In genomic region chr2:25885933-25886332, GRCh38 we compare ENCODE assay signal across 15 cellular contexts. TPM values are rescaled to one million over a fixed set of nuclear protein-coding genes. Genes with fewer than 3 reads are reported as not detected.
DNase-seq lines count a peak whose midpoint lies in the region; ATAC-seq and TF ChIP-seq lines count a peak whose summit lies in the region.
"Had no signal": no experiment of that assay in that cellular context is flagged by ENCODE, and none has a peak within 500 bp of the region (broad histone marks: within the 10 kb centered on the region; RNA-seq: fewer than 3 reads in every experiment).

No MANE protein-coding gene starts in this region.

- H2AFZ ChIP-seq in SK-N-SH (ENCODE audit: low read depth), result no peak overlapping the region

- no peak overlapping the region for H3K9ac ChIP-seq in SK-N-SH

- no peaks in the 10 kb centered on the region for H3K79me2 ChIP-seq in SK-N-SH (ENCODE audit: insufficient read depth)

- peak; percentile 86 for DNase-seq in A172 (ENCODE audit: low spot score)
- peak; percentile 15 for DNase-seq in HFF-Myc (ENCODE audit: extremely low read depth, low read depth)
- no peak for DNase-seq in SK-N-SH
- DNase-seq in fibroblast of pulmonary artery (ENCODE audit: low read depth), result peak; percentile 44
- no peak for DNase-seq in MV-4-11 (lab: John Stamatoyannopoulos, UW)
- DNase-seq in left colon, result no peak
- DNase-seq in germinal center (ENCODE audit: low spot score), result no peak
- DNase-seq: activated CD4-positive, alpha-beta T cell treated with anti-CD3 and anti-CD28 coated beads, Interleukin-2, amount 50 U/mL, for 4 hours; activated gamma-delta T cell treated with Interleukin-2 at 50 U/mL for 16 hours; central memory CD4-positive, alpha-beta T cell; DMS79; NCI-H2029; nephron progenitor cell; tibial artery had no signal

- H4K20me1 ChIP-seq in SK-N-SH (ENCODE audit: insufficient read depth), result no peaks in the 10 kb centered on the region

- H3K27me3 ChIP-seq in SK-N-SH (ENCODE audit: insufficient read depth), result no peaks in the 10 kb centered on the region

- no peak for TF ChIP-seq EP300 in SK-N-SH (IDR thresholded peaks at IDR 0.05; ENCODE audit: borderline replicate concordance in 1 of 2, low read depth in 1 of 2, low read length in 1 of 2)

- POLR2A ChIA-PET in SK-N-SH (lab: Yijun Ruan, JAX), result no interaction called here

- no peaks in the 10 kb centered on the region for H3K36me3 ChIP-seq in SK-N-SH (replicated peaks in 1 of 2; ENCODE audit: control insufficient read depth in 1 of 2, insufficient read depth in 2 of 2, low read length in 1 of 2)
- H3K36me3 ChIP-seq: tibial artery had no signal

- intact Hi-C loops in left colon (cut with DNase I, micrococcal nuclease), result no loop called here

- H3F3A ChIP-seq in SK-N-SH (replicated peaks; ENCODE audit: insufficient read depth), result no peaks in the 10 kb centered on the region

- H3K27ac ChIP-seq in SK-N-SH (ENCODE audit: low read depth in 2 of 2, low read length in 1 of 2), result no peak overlapping the region
- H3K27ac ChIP-seq: tibial artery had no signal

- H3K9me3 ChIP-seq in SK-N-SH, result no peaks in the 10 kb centered on the region
- H3K9me3 ChIP-seq: tibial artery had no signal

- no peak for TF ChIP-seq RAD21 in SK-N-SH (IDR thresholded peaks at IDR 0.05; ENCODE audit: low read length)

- no peak overlapping the region for H3K4me3 ChIP-seq in HFF-Myc (replicated peaks; ENCODE audit: low read depth, low read length)
- no peak overlapping the region for H3K4me3 ChIP-seq in SK-N-SH (ENCODE audit: low read depth in 2 of 2, low read length in 1 of 2)
- H3K4me3 ChIP-seq in fibroblast of pulmonary artery (replicated peaks; ENCODE audit: low read depth, low read length), result no peak overlapping the region
- H3K4me3 ChIP-seq: tibial artery had no signal

- TF ChIP-seq CTCF in HFF-Myc (IDR thresholded peaks at IDR 0.05; ENCODE audit: low read depth, low read length, missing control alignments), result no peak
- TF ChIP-seq CTCF in SK-N-SH (IDR thresholded peaks at IDR 0.05), result no peak
- TF ChIP-seq CTCF in fibroblast of pulmonary artery (IDR thresholded peaks at IDR 0.05; ENCODE audit: low read length, missing control alignments), result no peak

- CTCF ChIA-PET in SK-N-SH (lab: Yijun Ruan, JAX), result interaction anchor here (2.4 kb wide), 1 partner anchor 34 kb away, joined by 8 read pairs; no protein-coding TSS in a partner anchor

- ATAC-seq in left colon (no peak), HG03097 (IDR thresholded peaks at IDR 0.05; ENCODE audit: low FRiP score, unreplicated experiment) (no peak)

- 68% methylated on average over 2 of the region's 2 CpGs for WGBS in SK-N-SH (ENCODE audit: low lambda C conversion rate)

- H3K4me1 ChIP-seq in SK-N-SH (ENCODE audit: control insufficient read depth in 1 of 2, insufficient read depth in 2 of 2, low read depth in 1 of 2, low read length in 1 of 2), result no peaks in the 10 kb centered on the region
- H3K4me1 ChIP-seq: tibial artery had no signal

- H3K9me2 ChIP-seq in SK-N-SH, result no peaks in the 10 kb centered on the region

- H3K4me2 ChIP-seq in SK-N-SH, result no peak overlapping the region

TF ChIP-seq in SK-N-SH, 30 proteins besides CTCF, POLR2A, EP300 and RAD21:
- TF ChIP-seq SIN3A (IDR thresholded peaks at IDR 0.05; ENCODE audit: borderline replicate concordance, low read depth, low read length) (no peak), MAX (IDR thresholded peaks at IDR 0.05; ENCODE audit: low read depth) (no peak), FOSL2 (IDR thresholded peaks at IDR 0.05; ENCODE audit: borderline replicate concordance, low read depth) (peak; percentile 53), PBX3 (IDR thresholded peaks at IDR 0.05) (peak; percentile 45; the same call in 1 of the 2 replicates), JUND (IDR thresholded peaks at IDR 0.05) (peak; percentile 31; the same call in 1 of the 2 replicates), REST (IDR thresholded peaks at IDR 0.05; ENCODE audit: low read depth, low read length) (no peak), MEF2A (IDR thresholded peaks at IDR 0.05; ENCODE audit: borderline replicate concordance, low read depth) (no peak)

RNA-seq across cellular contexts. Expression of gene ASXL2, which starts 7.6 kb away (rescaled TPM):
- total RNA-seq in A172 (2014; rRNA removed; shearing (Covaris generic)), result 8.8 and 9.6 TPM in 2 replicates
- 4.8 and 6.1 TPM in 2 replicates for polyA plus RNA-seq in SK-N-SH (2012; rRNA removed)
- 5.6 and 5.8 TPM in 2 replicates for polyA plus RNA-seq in SK-N-SH (2012; cell fraction: cytosol; rRNA removed)
- 6.6 and 10.3 TPM in 2 replicates for polyA plus RNA-seq in SK-N-SH (2012; cell fraction: nucleus; rRNA removed)
- total RNA-seq in left colon, result 10 to 100 TPM; 30.7 to 33.8 TPM

Comparison
In these comparisons a context has a peak if more than half of its experiments do, and no peak if none do; other contexts are left out.
1. DNase-seq: peak in A172 (single experiment), HFF-Myc (single experiment) and fibroblast of pulmonary artery (single experiment); none in SK-N-SH (single experiment), MV-4-11 (single experiment), left colon (0 of 2) and germinal center (single experiment).